ENCODE assay signal across 1 cellular context in genomic region chr12:10554228-10554970, GRCh38.
TF ChIP-seq lines count a peak whose summit lies in the region.

No MANE protein-coding gene starts in this region.

TF ChIP-seq in GM23338, 12 proteins besides CTCF, POLR2A, EP300 and RAD21 (continued from another document):
- TF ChIP-seq, protein P1, sequence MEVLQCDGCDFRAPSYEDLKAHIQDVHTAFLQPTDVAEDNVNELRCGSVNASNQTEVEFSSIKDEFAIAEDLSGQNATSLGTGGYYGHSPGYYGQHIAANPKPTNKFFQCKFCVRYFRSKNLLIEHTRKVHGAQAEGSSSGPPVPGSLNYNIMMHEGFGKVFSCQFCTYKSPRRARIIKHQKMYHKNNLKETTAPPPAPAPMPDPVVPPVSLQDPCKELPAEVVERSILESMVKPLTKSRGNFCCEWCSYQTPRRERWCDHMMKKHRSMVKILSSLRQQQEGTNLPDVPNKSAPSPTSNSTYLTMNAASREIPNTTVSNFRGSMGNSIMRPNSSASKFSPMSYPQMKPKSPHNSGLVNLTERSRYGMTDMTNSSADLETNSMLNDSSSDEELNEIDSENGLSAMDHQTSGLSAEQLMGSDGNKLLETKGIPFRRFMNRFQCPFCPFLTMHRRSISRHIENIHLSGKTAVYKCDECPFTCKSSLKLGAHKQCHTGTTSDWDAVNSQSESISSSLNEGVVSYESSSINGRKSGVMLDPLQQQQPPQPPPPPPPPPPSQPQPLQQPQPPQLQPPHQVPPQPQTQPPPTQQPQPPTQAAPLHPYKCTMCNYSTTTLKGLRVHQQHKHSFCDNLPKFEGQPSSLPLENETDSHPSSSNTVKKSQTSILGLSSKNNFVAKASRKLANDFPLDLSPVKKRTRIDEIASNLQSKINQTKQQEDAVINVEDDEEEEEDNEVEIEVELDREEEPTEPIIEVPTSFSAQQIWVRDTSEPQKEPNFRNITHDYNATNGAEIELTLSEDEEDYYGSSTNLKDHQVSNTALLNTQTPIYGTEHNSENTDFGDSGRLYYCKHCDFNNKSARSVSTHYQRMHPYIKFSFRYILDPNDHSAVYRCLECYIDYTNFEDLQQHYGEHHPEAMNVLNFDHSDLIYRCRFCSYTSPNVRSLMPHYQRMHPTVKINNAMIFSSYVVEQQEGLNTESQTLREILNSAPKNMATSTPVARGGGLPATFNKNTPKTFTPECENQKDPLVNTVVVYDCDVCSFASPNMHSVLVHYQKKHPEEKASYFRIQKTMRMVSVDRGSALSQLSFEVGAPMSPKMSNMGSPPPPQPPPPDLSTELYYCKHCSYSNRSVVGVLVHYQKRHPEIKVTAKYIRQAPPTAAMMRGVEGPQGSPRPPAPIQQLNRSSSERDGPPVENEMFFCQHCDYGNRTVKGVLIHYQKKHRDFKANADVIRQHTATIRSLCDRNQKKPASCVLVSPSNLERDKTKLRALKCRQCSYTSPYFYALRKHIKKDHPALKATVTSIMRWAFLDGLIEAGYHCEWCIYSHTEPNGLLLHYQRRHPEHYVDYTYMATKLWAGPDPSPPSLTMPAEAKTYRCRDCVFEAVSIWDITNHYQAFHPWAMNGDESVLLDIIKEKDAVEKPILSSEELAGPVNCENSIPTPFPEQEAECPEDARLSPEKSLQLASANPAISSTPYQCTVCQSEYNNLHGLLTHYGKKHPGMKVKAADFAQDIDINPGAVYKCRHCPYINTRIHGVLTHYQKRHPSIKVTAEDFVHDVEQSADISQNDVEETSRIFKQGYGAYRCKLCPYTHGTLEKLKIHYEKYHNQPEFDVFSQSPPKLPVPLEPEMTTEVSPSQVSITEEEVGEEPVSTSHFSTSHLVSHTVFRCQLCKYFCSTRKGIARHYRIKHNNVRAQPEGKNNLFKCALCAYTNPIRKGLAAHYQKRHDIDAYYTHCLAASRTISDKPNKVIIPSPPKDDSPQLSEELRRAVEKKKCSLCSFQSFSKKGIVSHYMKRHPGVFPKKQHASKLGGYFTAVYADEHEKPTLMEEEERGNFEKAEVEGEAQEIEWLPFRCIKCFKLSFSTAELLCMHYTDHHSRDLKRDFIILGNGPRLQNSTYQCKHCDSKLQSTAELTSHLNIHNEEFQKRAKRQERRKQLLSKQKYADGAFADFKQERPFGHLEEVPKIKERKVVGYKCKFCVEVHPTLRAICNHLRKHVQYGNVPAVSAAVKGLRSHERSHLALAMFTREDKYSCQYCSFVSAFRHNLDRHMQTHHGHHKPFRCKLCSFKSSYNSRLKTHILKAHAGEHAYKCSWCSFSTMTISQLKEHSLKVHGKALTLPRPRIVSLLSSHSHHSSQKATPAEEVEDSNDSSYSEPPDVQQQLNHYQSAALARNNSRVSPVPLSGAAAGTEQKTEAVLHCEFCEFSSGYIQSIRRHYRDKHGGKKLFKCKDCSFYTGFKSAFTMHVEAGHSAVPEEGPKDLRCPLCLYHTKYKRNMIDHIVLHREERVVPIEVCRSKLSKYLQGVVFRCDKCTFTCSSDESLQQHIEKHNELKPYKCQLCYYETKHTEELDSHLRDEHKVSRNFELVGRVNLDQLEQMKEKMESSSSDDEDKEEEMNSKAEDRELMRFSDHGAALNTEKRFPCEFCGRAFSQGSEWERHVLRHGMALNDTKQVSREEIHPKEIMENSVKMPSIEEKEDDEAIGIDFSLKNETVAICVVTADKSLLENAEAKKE (CRISPR knock-in tag; IDR thresholded peaks at IDR 0.05), result no peak
- TF ChIP-seq EZH2phosphoT487 (IDR thresholded peaks at IDR 0.05; ENCODE audit: unreplicated experiment), result no peak
